ENCODE assay signal across 9 cellular contexts in genomic region chr4:75180790-75181776, GRCh38.
DNase-seq lines count a peak whose midpoint lies in the region; ATAC-seq, FAIRE-seq and TF ChIP-seq lines count a peak whose summit lies in the region.
"Had no signal": no experiment of that assay in that cellular context is flagged by ENCODE, and none has a peak within 500 bp of the region (broad histone marks: within the 10 kb centered on the region; RNA-seq: fewer than 3 reads in every experiment).

No MANE protein-coding gene starts in this region.

- ATAC-seq in left colon (peak; percentile 76), omental fat pad (ENCODE audit: low FRiP score) (no peak)
- ATAC-seq in naive thymus-derived CD4-positive, alpha-beta T cell, result no peak

- H3K36me3 ChIP-seq in HEK293 (ENCODE audit: control insufficient read depth in 2 of 2, insufficient read depth in 1 of 2, low read length in 2 of 2) (no peaks in the 10 kb centered on the region), MG63 (no peaks in the 10 kb centered on the region), tibial nerve (no peaks in the 10 kb centered on the region)
- no peaks in the 10 kb centered on the region for H3K36me3 ChIP-seq in naive thymus-derived CD4-positive, alpha-beta T cell (ENCODE audit: control insufficient read depth in 2 of 3, insufficient read depth in 3 of 3, low read length in 3 of 3)

- intact Hi-C loops in left colon (cut with DNase I, micrococcal nuclease), result no loop called here
- intact Hi-C loops in naive thymus-derived CD4-positive, alpha-beta T cell (cut with micrococcal nuclease), result no loop called here

- 67 to 74% methylated on average over 9 to 10 of the region's 10 CpGs for WGBS in tibial nerve, 2 donors

- no peak overlapping the region for H3K27ac Mint-ChIP-seq in naive thymus-derived CD4-positive, alpha-beta T cell

- H3K27me3 ChIP-seq in MG63 (no peaks in the 10 kb centered on the region), tibial nerve (no peaks in the 10 kb centered on the region)
- H3K27me3 ChIP-seq in naive thymus-derived CD4-positive, alpha-beta T cell (ENCODE audit: control insufficient read depth in 2 of 2, insufficient read depth in 2 of 2, low read length in 2 of 2), result no peaks in the 10 kb centered on the region

- TF ChIP-seq POLR2A in GM12891 (IDR thresholded peaks at IDR 0.05; ENCODE audit: low read depth, low read length) (no peak), tibial nerve (IDR thresholded peaks at IDR 0.05) (no peak)

- no peaks in the 10 kb centered on the region for H3K36me3 Mint-ChIP-seq in naive thymus-derived CD4-positive, alpha-beta T cell

- peaks cover 0 to 2% (median 0%) of the 10 kb centered on the region in 7 donors for H3K4me1 Mint-ChIP-seq in naive thymus-derived CD4-positive, alpha-beta T cell

- POLR2A ChIA-PET in HEK293 (lab: Yijun Ruan, JAX), result no interaction called here
- POLR2A ChIA-PET in naive thymus-derived CD4-positive, alpha-beta T cell (lab: Charles Lee), result no interaction called here

- H3K4me3 Mint-ChIP-seq in naive thymus-derived CD4-positive, alpha-beta T cell, result no peak overlapping the region

- H3K4me3 ChIP-seq in HEK293 (ENCODE audit: low read depth, low read length) (no peak overlapping the region), MG63 (no peak overlapping the region), tibial nerve (no peak overlapping the region)
- no peak overlapping the region for H3K4me3 ChIP-seq in naive thymus-derived CD4-positive, alpha-beta T cell (ENCODE audit: low read length)

- DNase-seq in GM12891 (ENCODE audit: insufficient read length, low spot score) (no peak), MG63 (peak; percentile 47), left colon (peak; percentile 46 to 72), omental fat pad (ENCODE audit: low spot score) (no peak), tibial nerve (ENCODE audit: low spot score in 2 of 2) (no peak)
- no peak for DNase-seq in activated effector memory CD4-positive, alpha-beta T cell treated with anti-CD3 and anti-CD28 coated beads, Interleukin-2, amount 50 U/mL, for 16 hours
- no peak for DNase-seq in naive thymus-derived CD4-positive, alpha-beta T cell
- DNase-seq: HCEC 1CT had no signal

- H3K27ac ChIP-seq in HEK293 (ENCODE audit: extremely low read depth, low read depth, low read length), result no peak overlapping the region
- peak overlapping the region in 1 of 4 donors; percentile 23 for H3K27ac ChIP-seq in tibial nerve
- H3K27ac ChIP-seq in naive thymus-derived CD4-positive, alpha-beta T cell (ENCODE audit: low read depth, low read length), result no peak overlapping the region

- CTCF ChIA-PET in HEK293 (lab: Yijun Ruan, JAX), result no interaction called here
- CTCF ChIA-PET in naive thymus-derived CD4-positive, alpha-beta T cell (lab: Charles Lee), result no interaction called here

- 0 out of 2 replicates have a peak, but pooled peaks cover 2% of the 10 kb centered on the region for H3K4me1 ChIP-seq in HEK293 (ENCODE audit: control insufficient read depth, insufficient read depth, low read length)
- H3K4me1 ChIP-seq in tibial nerve, result no peaks in the 10 kb centered on the region
- no peaks in the 10 kb centered on the region for H3K4me1 ChIP-seq in naive thymus-derived CD4-positive, alpha-beta T cell (ENCODE audit: control insufficient read depth in 2 of 2, insufficient read depth in 2 of 2, low read length in 2 of 2)

- TF ChIP-seq CTCF in HEK293 (tag by site-specific recombination; IDR thresholded peaks at IDR 0.05), result no peak
- TF ChIP-seq CTCF in omental fat pad (IDR thresholded peaks at IDR 0.05), result no peak
- no peak for TF ChIP-seq CTCF in tibial nerve (IDR thresholded peaks at IDR 0.05)

- FAIRE-seq in GM12891 (lab: Jason Lieb, UNC), result peak; percentile 69

- TF ChIP-seq EP300 in tibial nerve (IDR thresholded peaks at IDR 0.05), result no peak

- peaks cover 0 to 16% (median 0%) of the 10 kb centered on the region in 5 donors for H3K27me3 Mint-ChIP-seq in naive thymus-derived CD4-positive, alpha-beta T cell

- no peaks in the 10 kb centered on the region for H3K9me3 ChIP-seq in HEK293 (ENCODE audit: control insufficient read depth, insufficient read depth, low read depth, low read length)
- no peaks in the 10 kb centered on the region for H3K9me3 ChIP-seq in MG63
- peaks cover 0 to 8% (median 0%) of the 10 kb centered on the region in 4 donors for H3K9me3 ChIP-seq in tibial nerve
- H3K9me3 ChIP-seq in naive thymus-derived CD4-positive, alpha-beta T cell (ENCODE audit: control insufficient read depth in 2 of 3, low read length in 3 of 3), result no peaks in the 10 kb centered on the region

- H3K9me3 Mint-ChIP-seq in naive thymus-derived CD4-positive, alpha-beta T cell, result peaks cover 0 to 24% (median 8%) of the 10 kb centered on the region in 11 donors

TF ChIP-seq in GM12891, 5 proteins besides CTCF, POLR2A, EP300 and RAD21:
- TF ChIP-seq POLR2AphosphoS5 (IDR thresholded peaks at IDR 0.05; ENCODE audit: low read depth, low read length) (no peak), SPI1 (IDR thresholded peaks at IDR 0.05; ENCODE audit: low read depth, low read length) (no peak), TAF1 (IDR thresholded peaks at IDR 0.05; ENCODE audit: low read depth, low read length) (no peak), PAX5 (IDR thresholded peaks at IDR 0.05; ENCODE audit: insufficient read depth, low read length, severe bottlenecking) (no peak), POU2F2 (IDR thresholded peaks at IDR 0.05; ENCODE audit: low read depth, low read length) (no peak)
TF ChIP-seq in GM12891: peak in this region for 0.

TF ChIP-seq in HEK293, 187 proteins besides CTCF, POLR2A, EP300 and RAD21:
- peak; percentile 55; the same call in 1 of the 2 replicates for TF ChIP-seq SCRT2 (tag by site-specific recombination; IDR thresholded peaks at IDR 0.05)
- TF ChIP-seq, protein P1, sequence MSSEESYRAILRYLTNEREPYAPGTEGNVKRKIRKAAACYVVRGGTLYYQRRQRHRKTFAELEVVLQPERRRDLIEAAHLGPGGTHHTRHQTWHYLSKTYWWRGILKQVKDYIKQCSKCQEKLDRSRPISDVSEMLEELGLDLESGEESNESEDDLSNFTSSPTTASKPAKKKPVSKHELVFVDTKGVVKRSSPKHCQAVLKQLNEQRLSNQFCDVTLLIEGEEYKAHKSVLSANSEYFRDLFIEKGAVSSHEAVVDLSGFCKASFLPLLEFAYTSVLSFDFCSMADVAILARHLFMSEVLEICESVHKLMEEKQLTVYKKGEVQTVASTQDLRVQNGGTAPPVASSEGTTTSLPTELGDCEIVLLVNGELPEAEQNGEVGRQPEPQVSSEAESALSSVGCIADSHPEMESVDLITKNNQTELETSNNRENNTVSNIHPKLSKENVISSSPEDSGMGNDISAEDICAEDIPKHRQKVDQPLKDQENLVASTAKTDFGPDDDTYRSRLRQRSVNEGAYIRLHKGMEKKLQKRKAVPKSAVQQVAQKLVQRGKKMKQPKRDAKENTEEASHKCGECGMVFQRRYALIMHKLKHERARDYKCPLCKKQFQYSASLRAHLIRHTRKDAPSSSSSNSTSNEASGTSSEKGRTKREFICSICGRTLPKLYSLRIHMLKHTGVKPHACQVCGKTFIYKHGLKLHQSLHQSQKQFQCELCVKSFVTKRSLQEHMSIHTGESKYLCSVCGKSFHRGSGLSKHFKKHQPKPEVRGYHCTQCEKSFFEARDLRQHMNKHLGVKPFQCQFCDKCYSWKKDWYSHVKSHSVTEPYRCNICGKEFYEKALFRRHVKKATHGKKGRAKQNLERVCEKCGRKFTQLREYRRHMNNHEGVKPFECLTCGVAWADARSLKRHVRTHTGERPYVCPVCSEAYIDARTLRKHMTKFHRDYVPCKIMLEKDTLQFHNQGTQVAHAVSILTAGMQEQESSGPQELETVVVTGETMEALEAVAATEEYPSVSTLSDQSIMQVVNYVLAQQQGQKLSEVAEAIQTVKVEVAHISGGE (tag by site-specific recombination; conservative IDR thresholded peaks at IDR 0.05; ENCODE audit: low read depth), result no peak
- TF ChIP-seq ZNF394 (tag by site-specific recombination; IDR thresholded peaks at IDR 0.05; ENCODE audit: borderline replicate concordance), result no peak
- TF ChIP-seq ZNF341 (tag by site-specific recombination; IDR thresholded peaks at IDR 0.05; ENCODE audit: low read depth), result 0 out of 2 replicates have a peak, but pooled peaks have one; percentile 15
- TF ChIP-seq HOXC10 (CRISPR knock-in tag; IDR thresholded peaks at IDR 0.05), result no peak
- TF ChIP-seq ZNF529 (tag by site-specific recombination; IDR thresholded peaks at IDR 0.05; ENCODE audit: insufficient replicate concordance), result no peak
- no peak for TF ChIP-seq EGR2 (tag by site-specific recombination; IDR thresholded peaks at IDR 0.05; ENCODE audit: low read depth)

Comparison
In these comparisons a context has a peak if more than half of its experiments do, and no peak if none do; other contexts are left out.
1. DNase-seq: peak in MG63 (single experiment) and left colon (2 of 2); none in GM12891 (single experiment), omental fat pad (single experiment), activated effector memory CD4-positive, alpha-beta T cell treated with anti-CD3 and anti-CD28 coated beads, Interleukin-2, amount 50 U/mL, for 16 hours (single experiment), tibial nerve (0 of 2) and naive thymus-derived CD4-positive, alpha-beta T cell (0 of 9).